ENCODE assay signal across 18 cellular contexts in the genomic region with DNA sequence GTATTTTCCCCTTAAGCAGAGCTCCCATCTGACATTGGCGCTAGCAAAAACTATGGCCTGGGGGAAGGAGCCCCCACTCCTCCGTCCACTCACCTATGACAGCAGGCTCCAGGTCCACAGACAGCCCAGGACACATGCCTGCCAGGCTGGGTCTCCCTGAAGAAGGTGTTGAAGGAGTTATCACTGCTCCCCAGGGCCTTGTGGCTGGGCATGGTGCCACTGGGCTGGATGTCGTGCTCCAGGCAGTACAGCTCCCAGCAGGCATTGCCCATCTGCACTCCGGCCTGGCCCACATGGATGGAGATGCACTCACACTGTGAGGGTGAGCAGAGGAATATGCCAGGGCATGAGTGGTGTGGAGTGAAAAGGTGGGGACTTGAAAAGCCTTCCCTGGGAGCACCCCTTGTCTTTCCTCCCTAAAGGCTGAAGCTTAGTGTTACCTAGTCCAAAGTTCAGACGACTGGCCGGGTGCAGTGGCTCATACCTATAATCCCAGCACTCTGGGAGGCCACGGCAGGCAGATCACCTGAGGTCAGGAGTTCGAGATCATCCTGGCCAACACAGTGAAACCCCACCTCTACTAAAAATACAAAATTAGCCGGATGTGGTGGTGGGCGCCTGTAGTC. TPM values are rescaled to one million over a fixed set of nuclear protein-coding genes. Genes with fewer than 3 reads are reported as not detected.
A peak's percentile ranks its signal among the peaks of the same experiment; 100 is the strongest.
DNase-seq lines count a peak whose midpoint lies in the region; ATAC-seq, FAIRE-seq and TF ChIP-seq lines count a peak whose summit lies in the region.
"Had no signal": no experiment of that assay in that cellular context is flagged by ENCODE, and none has a peak within 500 bp of the region (broad histone marks: within the 10 kb centered on the region; RNA-seq: fewer than 3 reads in every experiment).

No MANE protein-coding gene starts in this region.

- DNase-seq in DMS 273 (lab: John Stamatoyannopoulos, UW; ENCODE audit: unreplicated experiment) = peak; percentile 40
- DNase-seq in DMS 273 treated with DMSO at 0.1 percent for 48 hours (lab: John Stamatoyannopoulos, UW) = no peak
- peak; percentile 58 for DNase-seq in left ventricle myocardium inferior
- DNase-seq in progenitor cell of endocrine pancreas (ENCODE audit: low spot score, unreplicated experiment) = no peak
- DNase-seq in vagina (ENCODE audit: extremely low spot score in 2 of 2) = peak in 1 of 2 donors; percentile 90
- no peak for DNase-seq in effector memory CD8-positive, alpha-beta T cell
- no peak for DNase-seq in GM12891 (ENCODE audit: insufficient read length, low spot score)
- DNase-seq: activated CD4-positive, alpha-beta T cell treated with anti-CD3 and anti-CD28 coated beads, Interleukin-2, amount 50 U/mL, for 4 hours; amniotic stem cell; CD4-positive, alpha-beta T cell; NCI-H1417; NCI-H226; stimulated activated CD4-positive, alpha-beta T cell treated with anti-CD3 and anti-CD28 coated beads, Interleukin-4, amount 100 ng/mL, for 4 hours had no signal

- TF ChIP-seq CTCF in left ventricle myocardium inferior (IDR thresholded peaks at IDR 0.05; ENCODE audit: borderline replicate concordance) = no peak
- no peak for TF ChIP-seq CTCF in progenitor cell of endocrine pancreas (IDR thresholded peaks at IDR 0.05; ENCODE audit: unreplicated experiment)
- TF ChIP-seq CTCF in vagina (IDR thresholded peaks at IDR 0.05) = no peak

- FAIRE-seq in GM12891 (lab: Jason Lieb, UNC) = no peak
- FAIRE-seq: keratinocyte, TTC549 had no signal

- H3K4me1 ChIP-seq in left ventricle myocardium inferior (peaks cover 20% of the 10 kb centered on the region), vagina (peaks cover 15% of the 10 kb centered on the region)

- peak overlapping the region; percentile 56 for H3K27ac Mint-ChIP-seq in progenitor cell of endocrine pancreas
- no peak overlapping the region for H3K27ac Mint-ChIP-seq in effector memory CD8-positive, alpha-beta T cell
- H3K27ac Mint-ChIP-seq: CD4-positive, alpha-beta T cell had no signal

- H3K4me3 Mint-ChIP-seq in progenitor cell of endocrine pancreas (ENCODE audit: low read depth) = no peak overlapping the region
- H3K4me3 Mint-ChIP-seq in effector memory CD8-positive, alpha-beta T cell = no peak overlapping the region

- no peak for ATAC-seq in GM19395 (IDR thresholded peaks at IDR 0.05; ENCODE audit: unreplicated experiment)
- ATAC-seq in effector memory CD8-positive, alpha-beta T cell (replicated peaks) = no peak

- H3K27me3 Mint-ChIP-seq in progenitor cell of endocrine pancreas = no peaks in the 10 kb centered on the region
- peaks cover 35 to 49% of the 10 kb centered on the region in 2 donors for H3K27me3 Mint-ChIP-seq in effector memory CD8-positive, alpha-beta T cell

- H3K36me3 Mint-ChIP-seq in progenitor cell of endocrine pancreas (ENCODE audit: insufficient read depth) = peaks cover 20% of the 10 kb centered on the region
- peaks cover 5% of the 10 kb centered on the region for H3K36me3 Mint-ChIP-seq in effector memory CD8-positive, alpha-beta T cell (ENCODE audit: insufficient read depth)

- peak overlapping the region; percentile 70 for H3K27ac ChIP-seq in left ventricle myocardium inferior (replicated peaks)
- H3K27ac ChIP-seq in vagina = peak overlapping the region; percentile 30
- H3K27ac ChIP-seq: 22Rv1, SK-N-MC had no signal

- H3K4me3 ChIP-seq in left ventricle myocardium inferior = no peak overlapping the region
- H3K4me3 ChIP-seq in vagina = no peak overlapping the region
- H3K4me3 ChIP-seq: SK-N-MC had no signal

- H3K9me3 ChIP-seq in left ventricle myocardium inferior (replicated peaks) (no peaks in the 10 kb centered on the region), vagina (no peaks in the 10 kb centered on the region)

- H3K36me3 ChIP-seq in left ventricle myocardium inferior (no peaks in the 10 kb centered on the region), vagina (no peaks in the 10 kb centered on the region)

- H3K27me3 ChIP-seq in left ventricle myocardium inferior (ENCODE audit: low read depth) (no peaks in the 10 kb centered on the region), vagina (no peaks in the 10 kb centered on the region)

- intact Hi-C loops in left ventricle myocardium inferior (cut with micrococcal nuclease) = no loop called here
- intact Hi-C loops in vagina (cut with DNase I) = no loop called here

- TF ChIP-seq POLR2A in vagina (IDR thresholded peaks at IDR 0.05) (no peak), GM12891 (IDR thresholded peaks at IDR 0.05; ENCODE audit: low read depth, low read length) (no peak)

- H3K4me1 Mint-ChIP-seq in progenitor cell of endocrine pancreas (ENCODE audit: low read depth) = peaks cover 23% of the 10 kb centered on the region
- peaks cover 11 to 12% of the 10 kb centered on the region in 2 donors for H3K4me1 Mint-ChIP-seq in effector memory CD8-positive, alpha-beta T cell (ENCODE audit: low read depth in 2 of 2)

- H3K9me3 Mint-ChIP-seq in progenitor cell of endocrine pancreas (ENCODE audit: low read depth) = no peaks in the 10 kb centered on the region
- H3K9me3 Mint-ChIP-seq in effector memory CD8-positive, alpha-beta T cell = no peaks in the 10 kb centered on the region
- H3K9me3 Mint-ChIP-seq: CD4-positive, alpha-beta T cell had no signal

TF ChIP-seq in GM12891, 5 proteins besides CTCF, POLR2A, EP300 and RAD21:
- TF ChIP-seq SPI1 (IDR thresholded peaks at IDR 0.05; ENCODE audit: low read depth, low read length) (no peak), TAF1 (IDR thresholded peaks at IDR 0.05; ENCODE audit: low read depth, low read length) (no peak), PAX5 (IDR thresholded peaks at IDR 0.05; ENCODE audit: insufficient read depth, low read length, severe bottlenecking) (no peak), POU2F2 (IDR thresholded peaks at IDR 0.05; ENCODE audit: low read depth, low read length) (no peak), POLR2AphosphoS5 (IDR thresholded peaks at IDR 0.05; ENCODE audit: low read depth, low read length) (no peak)

RNA-seq across cellular contexts. Expression of a gene that starts 30.0 kb away (rescaled TPM):
- 5.4 TPM for total RNA-seq in left ventricle myocardium inferior
- total RNA-seq in progenitor cell of endocrine pancreas = 9.7 and 10.7 TPM in 2 replicates
- 7.4 TPM for total RNA-seq in vagina
- 7.5 TPM for polyA plus RNA-seq in GM12891 (2012; ENCODE audit: low read depth, missing spikeins)

RNA-seq across cellular contexts. Expression of a gene that starts 48.1 kb away (rescaled TPM):
- total RNA-seq in left ventricle myocardium inferior (1.0 TPM), progenitor cell of endocrine pancreas (5.6 and 5.7 TPM in 2 replicates), vagina (not detected)
- polyA plus RNA-seq in GM12891 (2012; ENCODE audit: low read depth, missing spikeins) = 5.1 TPM

RNA-seq across cellular contexts. Expression of a gene that starts 50.7 kb away (rescaled TPM):
- total RNA-seq in left ventricle myocardium inferior = 11.9 TPM
- total RNA-seq in progenitor cell of endocrine pancreas = 312 and 316 TPM in 2 replicates
- total RNA-seq in vagina = 99.4 TPM
- polyA plus RNA-seq in GM12891 (2012; ENCODE audit: low read depth, missing spikeins) = 16.2 TPM

Comparison
In these comparisons a context has a peak if more than half of its experiments do, and no peak if none do; other contexts are left out.
1. DNase-seq: peak in DMS 273 (single experiment) and left ventricle myocardium inferior (single experiment); none in DMS 273 treated with DMSO at 0.1 percent for 48 hours (single experiment), progenitor cell of endocrine pancreas (single experiment), effector memory CD8-positive, alpha-beta T cell (0 of 3) and GM12891 (single experiment).